In genomic region chr3:160856450-160856849, GRCh38 we compare ENCODE assay signal across 21 cellular contexts.
"Had no signal": no experiment of that assay in that cellular context is flagged by ENCODE, and none has a peak within 500 bp of the region (broad histone marks: within the 10 kb centered on the region; RNA-seq: fewer than 3 reads in every experiment).

No MANE protein-coding gene starts in this region.

- H3K36me3 ChIP-seq: esophagus squamous epithelium, lower lobe of right lung, ovary, sigmoid colon, stomach, thyroid gland, vagina had no signal

- H3K9me3 ChIP-seq: esophagus squamous epithelium, lower lobe of right lung, ovary, psoas muscle, sigmoid colon, stomach, thyroid gland, vagina had no signal

- H3K4me3 ChIP-seq: esophagus squamous epithelium, lower lobe of right lung, ovary, psoas muscle, sigmoid colon, stomach, thyroid gland, vagina had no signal

- ATAC-seq: effector memory CD8-positive, alpha-beta T cell; left ventricle myocardium superior; lower lobe of right lung; natural killer cell; psoas muscle; right cardiac atrium; stimulated activated effector memory CD8-positive, alpha-beta T cell treated with anti-CD3 and anti-CD28 coated beads, Interleukin-12 subunit alpha, Interleukin-12 subunit beta, amount 100 ng/mL, for 72 hours had no signal

- H3K4me1 ChIP-seq: esophagus squamous epithelium, lower lobe of right lung, thyroid gland, vagina had no signal

- H3K27ac ChIP-seq: esophagus squamous epithelium, lower lobe of right lung, ovary, psoas muscle, sigmoid colon, stomach, thyroid gland, vagina had no signal

- H3K27me3 ChIP-seq: esophagus squamous epithelium, ovary, sigmoid colon, stomach, thyroid gland, vagina had no signal

- DNase-seq: effector memory CD8-positive, alpha-beta T cell; erythroblast; esophagus squamous epithelium; head of caudate nucleus; left ventricle myocardium superior; lower lobe of right lung; natural killer cell; occipital lobe; ovary; posterior cingulate gyrus; psoas muscle; right cardiac atrium; sigmoid colon; stimulated activated CD4-positive, alpha-beta T cell treated with anti-CD3 and anti-CD28 coated beads, Interleukin-2, amount 100 ng/mL, for 24 hours; stimulated activated CD4-positive, alpha-beta T cell treated with anti-CD3 and anti-CD28 coated beads, Interleukin-4, amount 100 ng/mL, for 24 hours; stimulated activated naive CD4-positive, alpha-beta T cell treated with Interleukin-2 at 50 U/mL for 16 hours; stomach; thyroid gland; trophoblast cell had no signal
